ENCODE assay signal across 30 cellular contexts in genomic region chr2:134338180-134338579, GRCh38.
A peak's percentile ranks its signal among the peaks of the same experiment; 100 is the strongest.
DNase-seq lines count a peak whose midpoint lies in the region; ATAC-seq and TF ChIP-seq lines count a peak whose summit lies in the region.
"Had no signal": no experiment of that assay in that cellular context is flagged by ENCODE, and none has a peak within 500 bp of the region (broad histone marks: within the 10 kb centered on the region; RNA-seq: fewer than 3 reads in every experiment).

No MANE protein-coding gene starts in this region.

- H3K36me3 Mint-ChIP-seq in memory B cell = peaks cover 39% of the 10 kb centered on the region
- no peaks in the 10 kb centered on the region for H3K36me3 Mint-ChIP-seq in activated T-helper 2 cell treated with anti-CD3 and anti-CD28 coated beads, Interferon-gamma antibody, Interleukin-2, Interleukin-4, amounts not matched to agents 10 μg/mL and 5 μg/mL and 100 μg/mL, durations not matched to agents 14 hours and 24 hours and 36 hours (ENCODE audit: low read depth)
- H3K36me3 Mint-ChIP-seq: WTC11 had no signal

- H3K27ac Mint-ChIP-seq in memory B cell = peak overlapping the region; percentile 19
- no peak overlapping the region for H3K27ac Mint-ChIP-seq in activated T-helper 2 cell treated with anti-CD3 and anti-CD28 coated beads, Interferon-gamma antibody, Interleukin-2, Interleukin-4, amounts not matched to agents 10 μg/mL and 5 μg/mL and 100 μg/mL, durations not matched to agents 14 hours and 24 hours and 36 hours
- H3K27ac Mint-ChIP-seq: activated naive CD4-positive, alpha-beta T cell treated with anti-CD3 and anti-CD28 coated beads, Interleukin-2, amount 10 ng/mL, durations not matched to agents 7 days and 5 days; activated T-cell treated with anti-CD3 and anti-CD28 coated beads, Interleukin-2, amount 50 U/mL, for 72 hours; effector memory CD8-positive, alpha-beta T cell; natural killer cell; WTC11 had no signal

- H3K4me1 ChIP-seq in BE2C = peaks cover 52% of the 10 kb centered on the region
- H3K4me1 ChIP-seq: A549, gastrocnemius medialis had no signal

- peak overlapping the region; percentile 21 for H3K4me3 ChIP-seq in BE2C (ENCODE audit: low read depth, low read length)
- no peak overlapping the region for H3K4me3 ChIP-seq in fibroblast of mammary gland (ENCODE audit: control insufficient read depth, low read depth, low read length)
- H3K4me3 ChIP-seq: A549, gastrocnemius medialis, HAP-1, stomach, thyroid gland had no signal

- no peaks in the 10 kb centered on the region for H3K36me3 ChIP-seq in BE2C
- H3K36me3 ChIP-seq: gastrocnemius medialis, HAP-1, thyroid gland had no signal

- no peak for TF ChIP-seq CTCF in BE2C (IDR thresholded peaks at IDR 0.05; ENCODE audit: low read depth, low read length)
- no peak for TF ChIP-seq CTCF in fibroblast of mammary gland (conservative IDR thresholded peaks at IDR 0.05; ENCODE audit: control insufficient read depth, insufficient read depth, low read depth, low read length)

- H3K9me3 ChIP-seq in BE2C = no peaks in the 10 kb centered on the region
- H3K9me3 ChIP-seq: A549, gastrocnemius medialis, HAP-1, stomach, thyroid gland had no signal

- no peak for ATAC-seq in memory B cell (ENCODE audit: low read depth)
- ATAC-seq in GM21447 (IDR thresholded peaks at IDR 0.05; ENCODE audit: unreplicated experiment) = no peak
- ATAC-seq: A549; activated T-cell treated with anti-CD3 and anti-CD28 coated beads, Interleukin-2, amount 50 U/mL, for 72 hours; effector memory CD8-positive, alpha-beta T cell; gastrocnemius medialis; left lobe of liver; natural killer cell; PC-3; WTC11 had no signal

- H3K9me3 Mint-ChIP-seq in memory B cell = peaks cover 3% of the 10 kb centered on the region
- H3K9me3 Mint-ChIP-seq in activated T-helper 2 cell treated with anti-CD3 and anti-CD28 coated beads, Interferon-gamma antibody, Interleukin-2, Interleukin-4, amounts not matched to agents 10 μg/mL and 5 μg/mL and 100 μg/mL, durations not matched to agents 14 hours and 24 hours and 36 hours = no peaks in the 10 kb centered on the region
- H3K9me3 Mint-ChIP-seq: activated naive CD4-positive, alpha-beta T cell treated with anti-CD3 and anti-CD28 coated beads, Interleukin-2, amount 10 ng/mL, durations not matched to agents 7 days and 5 days; effector memory CD8-positive, alpha-beta T cell; natural killer cell; WTC11 had no signal

- DNase-seq in BE2C = no peak
- DNase-seq in NOMO-1 (lab: John Stamatoyannopoulos, UW; ENCODE audit: unreplicated experiment in 2 of 2) = peak; percentile 47 to 70
- peak; percentile 10 for DNase-seq in fibroblast of mammary gland (ENCODE audit: low read depth)
- DNase-seq in memory B cell (ENCODE audit: low spot score in 2 of 2) = no peak
- no peak for DNase-seq in activated CD4-positive, alpha-beta T cell treated with anti-CD3 and anti-CD28 coated beads, Interleukin-2, amount 50 U/mL, for 4 hours
- no peak for DNase-seq in activated T-helper 2 cell treated with anti-CD3 and anti-CD28 coated beads, Interferon-gamma antibody, Interleukin-2, Interleukin-4, amounts not matched to agents 10 μg/mL and 5 μg/mL and 100 μg/mL, durations not matched to agents 14 hours and 24 hours and 36 hours (ENCODE audit: low spot score)
- DNase-seq in inferior parietal cortex (ENCODE audit: extremely low spot score) = no peak
- DNase-seq: activated CD4-positive, alpha-beta T cell treated with anti-CD3 and anti-CD28 coated beads, Interleukin-2, amount 50 U/mL, for 1 hour; activated naive CD4-positive, alpha-beta T cell treated with anti-CD3 and anti-CD28 coated beads, Interleukin-2, amount 10 ng/mL, durations not matched to agents 7 days and 5 days; activated T-cell treated with anti-CD3 and anti-CD28 coated beads, Interleukin-2, amount 50 U/mL, for 72 hours; amygdala; effector memory CD8-positive, alpha-beta T cell; gastrocnemius medialis; IMR-90; natural killer cell; NCI-H1417 treated with DMSO at 0.1 percent for 48 hours; NCI-H2081; NCI-H2227 treated with DMSO at 0.1 percent for 48 hours; NCI-H526 treated with DMSO at 0.1 percent for 48 hours; PC-3; small intestine; stomach; SW 1271; T-helper 9 cell; thyroid gland had no signal

- intact Hi-C loops in activated T-helper 2 cell treated with anti-CD3 and anti-CD28 coated beads, Interferon-gamma antibody, Interleukin-2, Interleukin-4, amounts not matched to agents 10 μg/mL and 5 μg/mL and 100 μg/mL, durations not matched to agents 14 hours and 24 hours and 36 hours (cut with micrococcal nuclease) = no loop called here

- H3K4me3 Mint-ChIP-seq in memory B cell = no peak overlapping the region
- H3K4me3 Mint-ChIP-seq in activated T-helper 2 cell treated with anti-CD3 and anti-CD28 coated beads, Interferon-gamma antibody, Interleukin-2, Interleukin-4, amounts not matched to agents 10 μg/mL and 5 μg/mL and 100 μg/mL, durations not matched to agents 14 hours and 24 hours and 36 hours (ENCODE audit: low read depth) = no peak overlapping the region
- H3K4me3 Mint-ChIP-seq: activated naive CD4-positive, alpha-beta T cell treated with anti-CD3 and anti-CD28 coated beads, Interleukin-2, amount 10 ng/mL, durations not matched to agents 7 days and 5 days; activated T-cell treated with anti-CD3 and anti-CD28 coated beads, Interleukin-2, amount 50 U/mL, for 72 hours; effector memory CD8-positive, alpha-beta T cell; natural killer cell; WTC11 had no signal

- H3K27me3 Mint-ChIP-seq in memory B cell = no peaks in the 10 kb centered on the region
- peaks cover 4% of the 10 kb centered on the region for H3K27me3 Mint-ChIP-seq in activated T-helper 2 cell treated with anti-CD3 and anti-CD28 coated beads, Interferon-gamma antibody, Interleukin-2, Interleukin-4, amounts not matched to agents 10 μg/mL and 5 μg/mL and 100 μg/mL, durations not matched to agents 14 hours and 24 hours and 36 hours (ENCODE audit: low read depth)
- H3K27me3 Mint-ChIP-seq: activated naive CD4-positive, alpha-beta T cell treated with anti-CD3 and anti-CD28 coated beads, Interleukin-2, amount 10 ng/mL, durations not matched to agents 7 days and 5 days; effector memory CD8-positive, alpha-beta T cell had no signal

- peaks cover 35% of the 10 kb centered on the region for H3K4me1 Mint-ChIP-seq in memory B cell
- no peaks in the 10 kb centered on the region for H3K4me1 Mint-ChIP-seq in activated T-helper 2 cell treated with anti-CD3 and anti-CD28 coated beads, Interferon-gamma antibody, Interleukin-2, Interleukin-4, amounts not matched to agents 10 μg/mL and 5 μg/mL and 100 μg/mL, durations not matched to agents 14 hours and 24 hours and 36 hours (ENCODE audit: low read depth)
- H3K4me1 Mint-ChIP-seq: activated naive CD4-positive, alpha-beta T cell treated with anti-CD3 and anti-CD28 coated beads, Interleukin-2, amount 10 ng/mL, durations not matched to agents 7 days and 5 days; WTC11 had no signal

- no peaks in the 10 kb centered on the region for H3K27me3 ChIP-seq in BE2C
- H3K27me3 ChIP-seq: gastrocnemius medialis, stomach, thyroid gland had no signal

Comparison
In these comparisons a context has a peak if more than half of its experiments do, and no peak if none do; other contexts are left out.
1. DNase-seq: peak in NOMO-1 (2 of 2) and fibroblast of mammary gland (single experiment); none in BE2C (single experiment), memory B cell (0 of 2), activated CD4-positive, alpha-beta T cell treated with anti-CD3 and anti-CD28 coated beads, Interleukin-2, amount 50 U/mL, for 4 hours (0 of 2), activated T-helper 2 cell treated with anti-CD3 and anti-CD28 coated beads, Interferon-gamma antibody, Interleukin-2, Interleukin-4, amounts not matched to agents 10 μg/mL and 5 μg/mL and 100 μg/mL, durations not matched to agents 14 hours and 24 hours and 36 hours (single experiment) and inferior parietal cortex (single experiment).